Comparison of ENCODE assay signal across 23 cellular contexts in the genomic region with DNA sequence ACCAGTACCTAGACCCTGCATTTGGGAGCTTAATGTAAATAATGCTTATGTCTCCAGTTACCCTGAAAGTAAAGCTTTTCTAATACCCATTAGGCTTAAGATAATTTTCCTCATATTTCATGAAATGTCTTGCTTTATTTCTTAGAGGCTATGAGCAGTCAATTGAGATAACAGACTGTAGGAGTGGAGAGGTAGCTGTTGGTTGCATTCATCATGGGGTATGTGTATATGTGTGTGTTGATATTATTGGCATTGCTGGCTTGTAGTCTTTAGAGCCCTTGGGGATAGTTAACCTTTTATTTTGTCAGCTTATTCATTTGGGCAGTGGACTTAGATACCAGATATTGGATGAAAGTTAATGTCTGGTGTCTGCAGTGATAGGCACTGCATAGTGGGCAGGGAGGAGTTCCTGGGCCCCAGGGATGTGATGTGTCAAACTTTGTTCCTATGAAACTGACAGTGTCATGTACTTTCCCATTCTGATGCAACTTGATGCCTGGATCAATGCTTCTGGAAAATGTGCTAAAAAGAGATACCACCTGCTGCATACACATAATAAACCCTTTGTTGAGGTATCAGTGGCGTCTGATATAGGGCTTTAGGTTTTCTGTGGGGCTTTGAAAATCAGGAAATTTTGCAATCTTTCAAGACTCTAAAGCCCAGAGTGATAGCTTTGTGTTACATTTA.
DNase-seq lines count a peak whose midpoint lies in the region; TF ChIP-seq lines count a peak whose summit lies in the region.
"Had no signal": no experiment of that assay in that cellular context is flagged by ENCODE, and none has a peak within 500 bp of the region (broad histone marks: within the 10 kb centered on the region; RNA-seq: fewer than 3 reads in every experiment).

No MANE protein-coding gene starts in this region.

- TF ChIP-seq EP300 in transverse colon (IDR thresholded peaks at IDR 0.05; ENCODE audit: low read depth): no peak

- DNase-seq in NCI-H748 (lab: John Stamatoyannopoulos, UW; ENCODE audit: unreplicated experiment) (peak; percentile 3), NCI-H748 treated with DMSO at 0.1 percent for 48 hours (lab: John Stamatoyannopoulos, UW) (no peak), nephron progenitor cell (no peak), transverse colon (no peak), head of caudate nucleus (no peak), T-helper 9 cell (no peak)
- DNase-seq in stimulated activated CD4-positive, alpha-beta T cell treated with anti-CD3 and anti-CD28 coated beads, Interleukin-15, amount 100 ng/mL, for 24 hours: peak; percentile 21
- DNase-seq in stimulated activated CD4-positive, alpha-beta T cell treated with anti-CD3 and anti-CD28 coated beads, Interleukin-2, amount 100 ng/mL, for 48 hours: no peak
- DNase-seq: 8988T; activated gamma-delta T cell treated with Interleukin-2 at 50 U/mL for 16 hours; activated T-cell treated with anti-CD3 and anti-CD28 coated beads for 4 hours; foreskin fibroblast; heart right ventricle; kidney glomerular epithelial cell; NCI-H146; NCI-H2171; NCI-H510A treated with DMSO at 0.1 percent for 48 hours; PC-3; right cardiac atrium; stimulated activated naive CD4-positive, alpha-beta T cell treated with Interleukin-2 at 50 U/mL for 16 hours had no signal

- H3K36me3 Mint-ChIP-seq in nephron progenitor cell (ENCODE audit: low read depth): peaks cover 30% of the 10 kb centered on the region

- H3K4me3 ChIP-seq in transverse colon: no peak overlapping the region
- H3K4me3 ChIP-seq: heart right ventricle, lung had no signal

- no peaks in the 10 kb centered on the region for H3K4me1 Mint-ChIP-seq in nephron progenitor cell

- H3K27ac Mint-ChIP-seq in nephron progenitor cell: peak overlapping the region; percentile 54

- no peaks in the 10 kb centered on the region for H3K36me3 ChIP-seq in transverse colon
- H3K36me3 ChIP-seq: heart right ventricle had no signal

- no peak for TF ChIP-seq CTCF in nephron progenitor cell (IDR thresholded peaks at IDR 0.05)
- no peak for TF ChIP-seq CTCF in transverse colon (IDR thresholded peaks at IDR 0.05)

- no peak for TF ChIP-seq POLR2A in transverse colon (IDR thresholded peaks at IDR 0.05)

- peak overlapping the region in 3 of 4 donors; percentile 42 to 69 (median 61) for H3K27ac ChIP-seq in transverse colon
- H3K27ac ChIP-seq: heart right ventricle, KMS-11, parathyroid adenoma had no signal

- no peaks in the 10 kb centered on the region for H3K27me3 ChIP-seq in transverse colon
- H3K27me3 ChIP-seq: heart right ventricle had no signal

- H3K27me3 Mint-ChIP-seq in nephron progenitor cell (ENCODE audit: low read depth, poor library complexity): no peaks in the 10 kb centered on the region

- H3K9me3 Mint-ChIP-seq in nephron progenitor cell: peaks cover 12% of the 10 kb centered on the region

- peaks cover 4 to 47% (median 29%) of the 10 kb centered on the region in 4 donors for H3K4me1 ChIP-seq in transverse colon
- H3K4me1 ChIP-seq: parathyroid adenoma had no signal

- WGBS in transverse colon (ENCODE audit: low coverage in 1 of 2), 2 donors: 82 to 89% methylated on average over 1 of the region's 1 CpG

- in situ Hi-C loops in transverse colon (cut with MboI; ENCODE audit: low pct_ligation_motif_present in 1 of 4, low pct_unique_long_range_greater_than_20kb in 1 of 4, low sequenced_read_pairs in 3 of 4): no loop called here

- intact Hi-C loops in transverse colon (cut with DNase I; ENCODE audit: low total_unique reads): no loop called here
- intact Hi-C loops in head of caudate nucleus (cut with DNase I): no loop called here

- H3K4me3 Mint-ChIP-seq in nephron progenitor cell: no peak overlapping the region

- no peaks in the 10 kb centered on the region for H3K9me3 ChIP-seq in transverse colon
- H3K9me3 ChIP-seq: heart right ventricle had no signal

Comparison
In these comparisons a context has a peak if more than half of its experiments do, and no peak if none do; other contexts are left out.
1. DNase-seq: peak in NCI-H748 (single experiment) and stimulated activated CD4-positive, alpha-beta T cell treated with anti-CD3 and anti-CD28 coated beads, Interleukin-15, amount 100 ng/mL, for 24 hours (single experiment); none in NCI-H748 treated with DMSO at 0.1 percent for 48 hours (single experiment), stimulated activated CD4-positive, alpha-beta T cell treated with anti-CD3 and anti-CD28 coated beads, Interleukin-2, amount 100 ng/mL, for 48 hours (0 of 2), nephron progenitor cell (single experiment), transverse colon (single experiment), head of caudate nucleus (0 of 42) and T-helper 9 cell (single experiment).